In genomic region chr12:75960086-75960910, GRCh38 we compare ENCODE assay signal across 11 cellular contexts.
DNase-seq lines count a peak whose midpoint lies in the region; ATAC-seq and TF ChIP-seq lines count a peak whose summit lies in the region.
"Had no signal": no experiment of that assay in that cellular context is flagged by ENCODE, and none has a peak within 500 bp of the region (broad histone marks: within the 10 kb centered on the region; RNA-seq: fewer than 3 reads in every experiment).

No MANE protein-coding gene starts in this region.

- H3K27me3 Mint-ChIP-seq in progenitor cell of endocrine pancreas: no peaks in the 10 kb centered on the region

- peaks cover 26% of the 10 kb centered on the region for H3K4me1 Mint-ChIP-seq in progenitor cell of endocrine pancreas (ENCODE audit: low read depth)

- H3K27me3 ChIP-seq in HUES48 (ENCODE audit: control insufficient read depth, insufficient read depth, low read length) (no peaks in the 10 kb centered on the region), adipocyte (replicated peaks; ENCODE audit: control insufficient read depth, insufficient read depth, low read length) (no peaks in the 10 kb centered on the region)
- H3K27me3 ChIP-seq: gastrocnemius medialis, neutrophil had no signal

- H3K4me3 Mint-ChIP-seq in progenitor cell of endocrine pancreas (ENCODE audit: low read depth): no peak overlapping the region
- H3K4me3 Mint-ChIP-seq: activated B cell treated with CpG ODN at 0.5 μM for 24 hours had no signal

- H3K4me3 ChIP-seq in HUES48 (ENCODE audit: low read depth, low read length) (no peak overlapping the region; the same call in 1 of the 2 replicates), adipocyte (ENCODE audit: low read length) (no peak overlapping the region)
- H3K4me3 ChIP-seq: gastrocnemius medialis had no signal

- in situ Hi-C loops in G401 (cut with HindIII; ENCODE audit: low sequenced_read_pairs): no loop called here

- TF ChIP-seq CTCF in progenitor cell of endocrine pancreas (IDR thresholded peaks at IDR 0.05; ENCODE audit: unreplicated experiment): no peak

- peak overlapping the region; percentile 85 for H3K27ac Mint-ChIP-seq in progenitor cell of endocrine pancreas
- H3K27ac Mint-ChIP-seq: activated B cell treated with CpG ODN at 0.5 μM for 24 hours had no signal

- no peaks in the 10 kb centered on the region for H3K36me3 ChIP-seq in HUES48 (ENCODE audit: control insufficient read depth, insufficient read depth, low read length)
- no peaks in the 10 kb centered on the region for H3K36me3 ChIP-seq in adipocyte (ENCODE audit: control insufficient read depth, insufficient read depth, low read length, severe bottlenecking)
- H3K36me3 ChIP-seq: gastrocnemius medialis, neutrophil had no signal

- peak; percentile 66 for ATAC-seq in GM19043 (IDR thresholded peaks at IDR 0.05; ENCODE audit: low read depth, unreplicated experiment)
- ATAC-seq in HG02852 (IDR thresholded peaks at IDR 0.05; ENCODE audit: unreplicated experiment): no peak
- no peak for ATAC-seq in esophagus mucosa
- ATAC-seq: gastrocnemius medialis had no signal

- DNase-seq in adipocyte (ENCODE audit: low read depth): peak; percentile 24
- peak; percentile 51 for DNase-seq in progenitor cell of endocrine pancreas (ENCODE audit: low spot score, unreplicated experiment)
- DNase-seq in G401 (ENCODE audit: low spot score): no peak
- DNase-seq: activated B cell treated with CpG ODN at 0.5 μM for 24 hours, gastrocnemius medialis, NCI-H446 had no signal

- H3K9me3 Mint-ChIP-seq in progenitor cell of endocrine pancreas (ENCODE audit: low read depth): no peaks in the 10 kb centered on the region
- H3K9me3 Mint-ChIP-seq: activated B cell treated with CpG ODN at 0.5 μM for 24 hours had no signal

- peak overlapping the region; percentile 94 for H3K27ac ChIP-seq in HUES48 (ENCODE audit: low read depth, low read length)
- H3K27ac ChIP-seq: gastrocnemius medialis had no signal

- H3K36me3 Mint-ChIP-seq in progenitor cell of endocrine pancreas (ENCODE audit: insufficient read depth): no peaks in the 10 kb centered on the region

- H3K9ac ChIP-seq in HUES48 (ENCODE audit: low read depth, low read length) (no peak overlapping the region), adipocyte (ENCODE audit: low read length) (no peak overlapping the region)

- H3K4me1 ChIP-seq in HUES48 (ENCODE audit: control insufficient read depth, insufficient read depth, low read length) (peaks cover 36% of the 10 kb centered on the region), adipocyte (ENCODE audit: control insufficient read depth, insufficient read depth, low read length) (no peaks in the 10 kb centered on the region)
- H3K4me1 ChIP-seq: gastrocnemius medialis had no signal

- no peaks in the 10 kb centered on the region for H3K9me3 ChIP-seq in HUES48 (ENCODE audit: control insufficient read depth, insufficient read depth, low read length)
- H3K9me3 ChIP-seq in adipocyte (ENCODE audit: control insufficient read depth, low read length): no peaks in the 10 kb centered on the region
- H3K9me3 ChIP-seq: gastrocnemius medialis, neutrophil had no signal
